In the genomic region with DNA sequence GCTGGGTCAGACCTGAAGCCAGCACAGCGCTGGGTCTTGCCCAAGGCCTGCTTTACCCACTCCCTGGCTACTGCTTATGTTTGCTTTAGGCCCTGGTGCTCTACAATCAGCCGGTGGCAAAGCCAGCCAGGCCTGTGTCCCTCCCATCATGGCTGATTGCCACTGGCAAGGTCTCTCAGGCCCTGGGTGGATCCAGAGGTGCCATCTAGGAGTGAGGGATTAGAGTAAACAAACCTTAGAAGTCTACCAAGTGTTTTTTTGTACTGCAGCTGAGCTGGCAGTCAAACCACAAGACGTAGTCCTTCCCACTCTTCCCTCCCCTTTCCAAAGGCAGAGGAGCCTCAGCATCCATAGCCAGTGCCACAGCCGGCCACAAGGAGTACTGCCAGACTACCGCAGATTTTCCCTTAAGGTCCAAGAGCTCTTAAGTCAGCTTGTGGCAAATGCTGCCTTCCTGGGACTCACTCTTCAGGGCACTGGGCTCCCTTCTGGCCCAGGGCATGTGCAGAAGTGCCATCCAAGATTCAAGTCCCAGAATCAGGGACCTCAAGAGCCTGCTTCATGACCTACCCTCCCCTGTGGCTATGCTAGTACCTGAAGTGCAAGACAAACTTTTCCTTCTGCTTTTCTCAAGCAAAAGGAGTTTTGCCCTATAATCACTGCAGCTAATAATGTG, we compare ENCODE assay signal across 28 cellular contexts. TPM values are rescaled to one million over a fixed set of nuclear protein-coding genes. Genes with fewer than 3 reads are reported as not detected.
DNase-seq lines count a peak whose midpoint lies in the region; ATAC-seq and TF ChIP-seq lines count a peak whose summit lies in the region.
"Had no signal": no experiment of that assay in that cellular context is flagged by ENCODE, and none has a peak within 500 bp of the region (broad histone marks: within the 10 kb centered on the region; RNA-seq: fewer than 3 reads in every experiment).

No MANE protein-coding gene starts in this region.

- no peaks in the 10 kb centered on the region for H3K79me2 ChIP-seq in mammary epithelial cell (ENCODE audit: insufficient read depth, low read length)

- peak; percentile 53 to 69 for DNase-seq in breast epithelium (ENCODE audit: low spot score in 2 of 2)
- no peak for DNase-seq in mammary epithelial cell
- no peak for DNase-seq in lower lobe of right lung
- peak; percentile 75 to 82 for DNase-seq in thyroid gland
- no peak for DNase-seq in OCI-M1 (lab: John Stamatoyannopoulos, UW)
- no peak for DNase-seq in NCI-H1694 (lab: John Stamatoyannopoulos, UW)
- DNase-seq: 8988T; activated CD4-positive, alpha-beta memory T cell treated with anti-CD3 and anti-CD28 coated beads for 36 hours; activated CD4-positive, CD25-positive, alpha-beta regulatory T cell; activated CD8-positive, alpha-beta memory T cell treated with anti-CD3 and anti-CD28 coated beads, Interleukin-2, amount 50 U/mL, for 48 hours; aorta; central memory CD4-positive, alpha-beta T cell; head of caudate nucleus; IMR-90; left cardiac atrium; NCI-H2107; NCI-H446 treated with DMSO at 0.1 percent for 48 hours; Right ventricle myocardium superior; T1000 had no signal

- no peak overlapping the region for H2AFZ ChIP-seq in mammary epithelial cell (ENCODE audit: low read depth, low read length)

- peak overlapping the region; percentile 44 to 52 for H3K27ac ChIP-seq in breast epithelium
- H3K27ac ChIP-seq in mammary epithelial cell (ENCODE audit: insufficient read depth, low read depth, low read length), result no peak overlapping the region
- H3K27ac ChIP-seq in esophagus (ENCODE audit: low read depth in 2 of 2, low read length in 1 of 2), result peak overlapping the region; percentile 61 to 66
- H3K27ac ChIP-seq in lower lobe of right lung, result no peak overlapping the region
- peak overlapping the region; percentile 11 to 33 (median 26) for H3K27ac ChIP-seq in thyroid gland

- TF ChIP-seq CTCF in breast epithelium (IDR thresholded peaks at IDR 0.05) (peak in 1 of 3 donors; percentile 42), mammary epithelial cell (conservative IDR thresholded peaks at IDR 0.05 in 1 of 2, IDR thresholded peaks at IDR 0.05 in 1 of 2; ENCODE audit: extremely low read depth in 1 of 2, insufficient read depth in 1 of 2, low read depth in 1 of 2, low read length in 2 of 2) (no peak), lower lobe of right lung (IDR thresholded peaks at IDR 0.05) (no peak), thyroid gland (IDR thresholded peaks at IDR 0.05) (peak in 2 of 6 experiments; percentile 10 to 27)

- no peak overlapping the region for H3K4me3 ChIP-seq in breast epithelium
- H3K4me3 ChIP-seq in mammary epithelial cell (replicated peaks in 1 of 3; ENCODE audit: insufficient read depth in 1 of 3, low read depth in 2 of 3, low read length in 3 of 3), result no peak overlapping the region
- no peak overlapping the region for H3K4me3 ChIP-seq in esophagus (ENCODE audit: low read depth in 1 of 2, low read length in 2 of 2)
- no peak overlapping the region for H3K4me3 ChIP-seq in lower lobe of right lung
- no peak overlapping the region for H3K4me3 ChIP-seq in thyroid gland (replicated peaks in 1 of 3)
- H3K4me3 ChIP-seq: HAP-1 had no signal

- BruUV-seq in mammary epithelial cell (replicated peaks; lab: Mats Ljungman, UMichigan), result no TSS peak

- no peaks in the 10 kb centered on the region for H4K20me1 ChIP-seq in mammary epithelial cell (ENCODE audit: insufficient read depth, low read length)

- in situ Hi-C loops in mammary epithelial cell (cut with MboI; ENCODE audit: low sequenced_read_pairs in 2 of 2), result no loop called here

- TF ChIP-seq POLR2A in breast epithelium (IDR thresholded peaks at IDR 0.05) (no peak), thyroid gland (IDR thresholded peaks at IDR 0.05) (no peak)

- CTCF ChIA-PET in mammary epithelial cell (lab: Charles Lee; ENCODE audit: low non-redundant PET), result no interaction called here

- intact Hi-C loops in breast epithelium (cut with DNase I; ENCODE audit: low total_unique reads) (no loop called here), mammary epithelial cell (cut with micrococcal nuclease) (no loop called here), lower lobe of right lung (cut with DNase I) (no loop called here), thyroid gland (cut with DNase I) (no loop called here)

- no peak overlapping the region for H3K4me2 ChIP-seq in mammary epithelial cell (ENCODE audit: insufficient read depth, low read depth, low read length)

- no peaks in the 10 kb centered on the region for H3K27me3 ChIP-seq in breast epithelium
- no peaks in the 10 kb centered on the region for H3K27me3 ChIP-seq in mammary epithelial cell (ENCODE audit: insufficient read depth, low read length)
- H3K27me3 ChIP-seq in esophagus (ENCODE audit: control insufficient read depth in 1 of 2, insufficient read depth in 2 of 2, low read length in 2 of 2), result no peaks in the 10 kb centered on the region
- no peaks in the 10 kb centered on the region for H3K27me3 ChIP-seq in lower lobe of right lung (ENCODE audit: low read depth)
- no peaks in the 10 kb centered on the region for H3K27me3 ChIP-seq in thyroid gland

- H3K4me1 ChIP-seq in breast epithelium, result no peaks in the 10 kb centered on the region
- H3K4me1 ChIP-seq in mammary epithelial cell (ENCODE audit: insufficient read depth, low read length), result no peaks in the 10 kb centered on the region
- peaks cover 3 to 8% of the 10 kb centered on the region in 2 donors for H3K4me1 ChIP-seq in esophagus (ENCODE audit: control insufficient read depth in 2 of 2, insufficient read depth in 2 of 2, low read length in 1 of 2)
- no peaks in the 10 kb centered on the region for H3K4me1 ChIP-seq in lower lobe of right lung
- peaks cover 3 to 14% of the 10 kb centered on the region in 2 donors for H3K4me1 ChIP-seq in thyroid gland
- H3K4me1 ChIP-seq: HAP-1 had no signal

- no peak overlapping the region for H3K9ac ChIP-seq in mammary epithelial cell (ENCODE audit: insufficient read depth, low read length)

- ATAC-seq in lower lobe of right lung (peak; percentile 51 to 76), GM18873 (IDR thresholded peaks at IDR 0.05; ENCODE audit: low FRiP score, unreplicated experiment) (no peak)
- ATAC-seq: activated naive CD4-positive, alpha-beta T cell treated with anti-CD3 and anti-CD28 coated beads, Interleukin-2, amount 50 U/mL, for 72 hours; left cardiac atrium had no signal

- WGBS in mammary epithelial cell (ENCODE audit: low coverage, missing lambda C conversion rate), result 76% methylated on average over 5 of the region's 5 CpGs
- 39 to 63% methylated on average over 5 of the region's 5 CpGs for WGBS in esophagus, 2 donors
- 38 to 46% methylated on average over 3 to 5 of the region's 5 CpGs for WGBS in thyroid gland, 2 donors

- dilution Hi-C loops in mammary epithelial cell (cut with HindIII; ENCODE audit: low sequenced_read_pairs), result no loop called here

- no peaks in the 10 kb centered on the region for H3K36me3 ChIP-seq in breast epithelium
- H3K36me3 ChIP-seq in mammary epithelial cell (ENCODE audit: insufficient read depth, low read length), result no peaks in the 10 kb centered on the region
- H3K36me3 ChIP-seq in esophagus (ENCODE audit: control insufficient read depth in 2 of 2, insufficient read depth in 2 of 2, low read length in 1 of 2), result peaks cover 0 to 2% of the 10 kb centered on the region in 2 donors
- H3K36me3 ChIP-seq in lower lobe of right lung, result no peaks in the 10 kb centered on the region
- no peaks in the 10 kb centered on the region for H3K36me3 ChIP-seq in thyroid gland
- H3K36me3 ChIP-seq: HAP-1 had no signal

- H3K9me3 ChIP-seq in breast epithelium, result no peaks in the 10 kb centered on the region
- H3K9me3 ChIP-seq in mammary epithelial cell (replicated peaks; ENCODE audit: insufficient read depth, low read length), result no peaks in the 10 kb centered on the region
- peaks cover 0 to 2% of the 10 kb centered on the region in 2 donors for H3K9me3 ChIP-seq in esophagus (ENCODE audit: control insufficient read depth in 2 of 2, insufficient read depth in 1 of 2, low read depth in 1 of 2, low read length in 1 of 2)
- H3K9me3 ChIP-seq in lower lobe of right lung, result no peaks in the 10 kb centered on the region
- no peaks in the 10 kb centered on the region for H3K9me3 ChIP-seq in thyroid gland
- H3K9me3 ChIP-seq: HAP-1 had no signal

RNA-seq across cellular contexts. Expression of a gene that starts 20.0 kb away (rescaled TPM):
- 1 to 10 TPM; 1.9 to 5.9 (median 2.3) TPM for total RNA-seq in breast epithelium
- 1 to 10 TPM in 1 of 2 donors, under 1 TPM in 1; 0.82 to 4.7 TPM for total RNA-seq in mammary epithelial cell
- polyA plus RNA-seq in mammary epithelial cell, result 1.1 TPM
- polyA minus RNA-seq in mammary epithelial cell, result 3.7 TPM
- polyA plus RNA-seq in esophagus, result 1 to 10 TPM; 5.0 to 6.1 TPM
- not detected for total RNA-seq in lower lobe of right lung
- 1 to 10 TPM; 2.2 to 6.2 (median 3.7) TPM for total RNA-seq in thyroid gland
- total RNA-seq: activated T-helper 2 cell treated with anti-CD3 and anti-CD28 coated beads, Interferon-gamma antibody, Interleukin-2, Interleukin-4, amounts not matched to agents 10 μg/mL and 5 μg/mL and 100 μg/mL, durations not matched to agents 14 hours and 24 hours and 36 hours; endothelial cell of umbilical vein; MCF 10A; Right ventricle myocardium superior; skeletal muscle tissue had no signal
- polyA plus RNA-seq: neural cell had no signal

Comparison
In these comparisons a context has a peak if more than half of its experiments do, and no peak if none do; other contexts are left out.
1. DNase-seq: peak in breast epithelium (2 of 2) and thyroid gland (2 of 2); none in mammary epithelial cell (single experiment), lower lobe of right lung (single experiment), OCI-M1 (single experiment) and NCI-H1694 (single experiment).
2. H3K27ac ChIP-seq: peak in breast epithelium (2 of 2), esophagus (2 of 2) and thyroid gland (3 of 3); none in mammary epithelial cell (single experiment) and lower lobe of right lung (single experiment).